In the genomic region with DNA sequence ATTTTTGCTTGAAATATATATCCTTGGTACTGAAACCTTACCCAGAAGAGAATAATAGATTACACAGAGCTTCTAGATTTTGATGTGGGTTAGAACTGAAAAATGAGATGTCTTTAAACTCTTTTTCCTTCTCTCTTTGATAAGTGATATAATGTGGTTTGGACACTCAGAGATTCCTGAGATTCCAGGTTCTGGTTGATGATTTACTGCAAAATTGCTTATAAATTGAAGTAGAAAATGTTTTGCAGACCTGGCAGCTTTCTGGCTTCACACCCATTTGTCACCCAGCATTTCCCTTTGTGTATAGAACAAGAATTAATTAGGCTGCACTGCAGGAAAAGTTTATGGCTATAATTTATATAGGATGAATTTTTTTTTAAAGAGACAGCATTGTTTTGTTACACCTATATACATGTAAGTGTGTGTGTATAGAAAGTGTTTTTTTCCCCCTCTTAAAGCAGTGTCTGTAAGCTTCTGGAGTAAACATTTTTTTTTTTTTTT, we compare ENCODE assay signal across 30 cellular contexts. TPM values are rescaled to one million over a fixed set of nuclear protein-coding genes. Genes with fewer than 3 reads are reported as not detected.
DNase-seq lines count a peak whose midpoint lies in the region; ATAC-seq, FAIRE-seq and TF ChIP-seq lines count a peak whose summit lies in the region.
"Had no signal": no experiment of that assay in that cellular context is flagged by ENCODE, and none has a peak within 500 bp of the region (broad histone marks: within the 10 kb centered on the region; RNA-seq: fewer than 3 reads in every experiment).

No MANE protein-coding gene starts in this region.

- ATAC-seq in A549 (no peak), GM23338 (no peak), GM21515 (IDR thresholded peaks at IDR 0.05; ENCODE audit: unreplicated experiment) (no peak)
- ATAC-seq: activated naive CD8-positive, alpha-beta T cell treated with anti-CD3 and anti-CD28 coated beads, Interleukin-2, amount 50 U/mL, for 24 hours; left ventricle myocardium superior; natural killer cell had no signal

- no peak for TF ChIP-seq RAD21 in A549 (conservative IDR thresholded peaks at IDR 0.05 in 1 of 2, IDR thresholded peaks at IDR 0.05 in 1 of 2)

- H2AFZ ChIP-seq in GM23338: no peak overlapping the region

- FAIRE-seq in A549 (lab: Jason Lieb, UNC): no peak
- FAIRE-seq: endothelial cell of umbilical vein, H1, small intestine had no signal

- no peak overlapping the region for H3K27ac ChIP-seq in A549
- H3K27ac ChIP-seq in GM23338 (ENCODE audit: low read depth): peak overlapping the region; percentile 23; the same call in 1 of the 2 replicates
- H3K27ac ChIP-seq: brain microvascular endothelial cell, C4-2B, RWPE1, stomach, tibial nerve, VCaP had no signal

- H3K9me3 Mint-ChIP-seq in GM23338: no peaks in the 10 kb centered on the region; the same call in 2 of the 3 replicates
- peaks cover 7% of the 10 kb centered on the region for H3K9me3 Mint-ChIP-seq in mesothelial cell of epicardium
- H3K9me3 Mint-ChIP-seq: activated CD4-positive, alpha-beta T cell treated with anti-CD3 and anti-CD28 coated beads, Interleukin-2, amount 10 ng/mL, durations not matched to agents 24 days and 14 days; activated naive CD8-positive, alpha-beta T cell treated with anti-CD3 and anti-CD28 coated beads, Interleukin-2, amount 50 U/mL, for 24 hours; natural killer cell had no signal

- H3K4me1 ChIP-seq in A549 (peaks cover 19% of the 10 kb centered on the region), GM23338 (ENCODE audit: insufficient read depth) (peaks cover 9% of the 10 kb centered on the region)

- no peaks in the 10 kb centered on the region for H3K9me3 ChIP-seq in A549
- H3K9me3 ChIP-seq: stomach, tibial nerve had no signal

- no peak for TF ChIP-seq POLR2A in A549 (IDR thresholded peaks at IDR 0.05; ENCODE audit: low read length)

- TF ChIP-seq CTCF in A549 (IDR thresholded peaks at IDR 0.05) (no peak), GM23338 (conservative IDR thresholded peaks at IDR 0.05; ENCODE audit: low read depth in 2 of 2) (no peak), mesothelial cell of epicardium (IDR thresholded peaks at IDR 0.05; ENCODE audit: unreplicated experiment) (no peak)

- H3K4me1 Mint-ChIP-seq in GM23338: peaks cover 19% of the 10 kb centered on the region
- peaks cover 32% of the 10 kb centered on the region for H3K4me1 Mint-ChIP-seq in mesothelial cell of epicardium

- H3K79me2 ChIP-seq in GM23338 (replicated peaks; ENCODE audit: insufficient read depth): peaks cover 20% of the 10 kb centered on the region

- H3K27me3 Mint-ChIP-seq in GM23338 (ENCODE audit: insufficient read depth, low read depth, poor library complexity): no peaks in the 10 kb centered on the region
- no peaks in the 10 kb centered on the region for H3K27me3 Mint-ChIP-seq in mesothelial cell of epicardium (ENCODE audit: low read depth)
- H3K27me3 Mint-ChIP-seq: activated CD4-positive, alpha-beta T cell treated with anti-CD3 and anti-CD28 coated beads, Interleukin-2, amount 10 ng/mL, durations not matched to agents 24 days and 14 days; activated naive CD8-positive, alpha-beta T cell treated with anti-CD3 and anti-CD28 coated beads, Interleukin-2, amount 50 U/mL, for 24 hours had no signal

- no peaks in the 10 kb centered on the region for H3K9me2 ChIP-seq in GM23338 (ENCODE audit: insufficient read depth)

- POLR2A ChIA-PET in A549 (lab: Yijun Ruan, JAX): interaction anchor here (1.9 kb wide), 1 partner anchor 24 kb away, joined by 4 read pairs; the partner anchor contains the start of gene AATF

- no peak overlapping the region for H3K4me3 ChIP-seq in A549
- no peak overlapping the region for H3K4me3 ChIP-seq in GM23338
- H3K4me3 ChIP-seq: stomach, tibial nerve had no signal

- no peak overlapping the region for H3K4me3 Mint-ChIP-seq in GM23338
- no peak overlapping the region for H3K4me3 Mint-ChIP-seq in mesothelial cell of epicardium
- H3K4me3 Mint-ChIP-seq: activated CD4-positive, alpha-beta T cell treated with anti-CD3 and anti-CD28 coated beads, Interleukin-2, amount 10 ng/mL, durations not matched to agents 24 days and 14 days; activated naive CD8-positive, alpha-beta T cell treated with anti-CD3 and anti-CD28 coated beads, Interleukin-2, amount 50 U/mL, for 24 hours; natural killer cell had no signal

- no peaks in the 10 kb centered on the region for H3K36me3 ChIP-seq in GM23338 (ENCODE audit: insufficient read depth)
- H3K36me3 ChIP-seq: brain microvascular endothelial cell had no signal

- no peaks in the 10 kb centered on the region for H3F3A ChIP-seq in GM23338 (replicated peaks; ENCODE audit: low read depth)

- H4K20me1 ChIP-seq in GM23338 (replicated peaks; ENCODE audit: insufficient read depth): peaks cover 11% of the 10 kb centered on the region

- H3K36me3 Mint-ChIP-seq in GM23338 (ENCODE audit: low read depth) (peaks cover 16% of the 10 kb centered on the region), mesothelial cell of epicardium (peaks cover 20% of the 10 kb centered on the region)

- no peak for DNase-seq in A549 (ENCODE audit: low read depth in 1 of 2, low spot score in 1 of 2)
- no peak for DNase-seq in GM23338 (ENCODE audit: low spot score)
- DNase-seq in amniotic epithelial cell (ENCODE audit: low read depth): peak; percentile 30
- no peak for DNase-seq in mesothelial cell of epicardium (ENCODE audit: low spot score in 2 of 2, unreplicated experiment in 2 of 2)
- DNase-seq in COR-L47 (lab: John Stamatoyannopoulos, UW): no peak
- no peak for DNase-seq in 8988T
- DNase-seq: activated CD4-positive, alpha-beta T cell treated with anti-CD3 and anti-CD28 coated beads, Interleukin-2, amount 10 ng/mL, durations not matched to agents 24 days and 14 days; activated naive CD8-positive, alpha-beta T cell treated with anti-CD3 and anti-CD28 coated beads, Interleukin-2, amount 50 U/mL, for 24 hours; activated T-cell treated with anti-CD3 and anti-CD28 coated beads, Interleukin-2, amount 50 U/mL, for 1 hour; brain microvascular endothelial cell; Calu3; DND-41; left ventricle myocardium superior; natural killer cell; NCI-H1092; NCI-H2029; NCI-H345; NCI-H774; retina; small intestine; stomach had no signal

- H3K4me2 ChIP-seq in A549 (peak overlapping the region; percentile 30), GM23338 (no peak overlapping the region)

- no peaks in the 10 kb centered on the region for H3K27me3 ChIP-seq in GM23338 (ENCODE audit: insufficient read depth)
- H3K27me3 ChIP-seq: brain microvascular endothelial cell, stomach, tibial nerve had no signal

- H3K27ac Mint-ChIP-seq in GM23338 (peak overlapping the region; percentile 14; the same call in 1 of the 2 replicates), mesothelial cell of epicardium (peak overlapping the region; percentile 6)
- H3K27ac Mint-ChIP-seq: activated CD4-positive, alpha-beta T cell treated with anti-CD3 and anti-CD28 coated beads, Interleukin-2, amount 10 ng/mL, durations not matched to agents 24 days and 14 days; activated naive CD8-positive, alpha-beta T cell treated with anti-CD3 and anti-CD28 coated beads, Interleukin-2, amount 50 U/mL, for 24 hours; natural killer cell had no signal

- CTCF ChIA-PET in A549 (lab: Yijun Ruan, JAX): interaction anchor here (0.9 to 1.0 kb wide), 4 partner anchors 10 to 343 kb away, joined by 3 to 4 read pairs (median 3); no protein-coding TSS in a partner anchor

- TF ChIP-seq EP300 in A549 (IDR thresholded peaks at IDR 0.05): no peak

TF ChIP-seq in A549, 52 proteins besides CTCF, POLR2A, EP300 and RAD21:
- TF ChIP-seq JUN (IDR thresholded peaks at IDR 0.05) (no peak), HOXA7 (CRISPR knock-in tag; IDR thresholded peaks at IDR 0.05) (no peak), BHLHE40 (IDR thresholded peaks at IDR 0.05; ENCODE audit: low read depth, low read length) (no peak), KDM1A (IDR thresholded peaks at IDR 0.05; ENCODE audit: low read depth) (no peak), MAZ (IDR thresholded peaks at IDR 0.05; ENCODE audit: borderline replicate concordance, low read depth, low read length) (no peak), CHD4 (IDR thresholded peaks at IDR 0.05; ENCODE audit: borderline replicate concordance) (no peak)

TF ChIP-seq in GM23338, 12 proteins besides CTCF, POLR2A, EP300 and RAD21:
- TF ChIP-seq POLR2AphosphoS5 (IDR thresholded peaks at IDR 0.05; ENCODE audit: low read depth) (no peak), CREB1 (CRISPR knock-in tag; IDR thresholded peaks at IDR 0.05; ENCODE audit: low read depth) (no peak), ETS1 (IDR thresholded peaks at IDR 0.05) (no peak), ZNF331 (CRISPR knock-in tag; IDR thresholded peaks at IDR 0.05; ENCODE audit: low read depth) (no peak), NANOG (IDR thresholded peaks at IDR 0.05; ENCODE audit: borderline replicate concordance) (no peak), EZH2 (IDR thresholded peaks at IDR 0.05; ENCODE audit: low read depth, unreplicated experiment) (no peak), EZH2phosphoT487 (IDR thresholded peaks at IDR 0.05; ENCODE audit: unreplicated experiment) (no peak)

RNA-seq across cellular contexts. Expression of gene AATF, which starts 23.5 kb away (rescaled TPM):
- polyA plus RNA-seq in A549 (2011; rRNA removed) (51.9 and 63.8 TPM in 2 replicates), A549 (2017; fragmentation: RNase III; extraction: RNeasy Plus Mini Kit Qiagen cat#74134 plus additional on column Dnase treatment) (120 to 124 TPM (median 120 TPM) in 3 replicates), GM23338 (2016; fragmentation: Nextera tagmentation; extraction: Ambion mirVana) (64.1 and 71.2 TPM in 2 replicates)
- 39.1 and 39.6 TPM in 2 replicates for polyA plus RNA-seq in A549 (2012; cell fraction: cytosol; rRNA removed)
- 36.4 and 63.6 TPM in 2 replicates for polyA plus RNA-seq in A549 (2012; cell fraction: nucleus; rRNA removed)
- 44.7 and 51.9 TPM in 2 replicates for polyA minus RNA-seq in A549 (2011; rRNA and poly(A)+ RNA removed)
- 40.2 and 53.7 TPM in 2 replicates for total RNA-seq in GM23338 (2014; rRNA removed; shearing (Covaris generic))
- 31.3 to 36.2 TPM (median 33.9 TPM) in 3 replicates for total RNA-seq in mesothelial cell of epicardium

RNA-seq across cellular contexts. Expression of gene LHX1, which starts 35.0 kb away (rescaled TPM):
- polyA plus RNA-seq in A549 (2011; rRNA removed) (0.53 and 0.61 TPM in 2 replicates), A549 (2017; fragmentation: RNase III; extraction: RNeasy Plus Mini Kit Qiagen cat#74134 plus additional on column Dnase treatment) (1.5 to 2.2 TPM (median 2.2 TPM) in 3 replicates), GM23338 (2016; fragmentation: Nextera tagmentation; extraction: Ambion mirVana) (0.74 and 1.1 TPM in 2 replicates)
- 0.95 and 0.96 TPM in 2 replicates for polyA plus RNA-seq in A549 (2012; cell fraction: cytosol; rRNA removed)
- polyA plus RNA-seq in A549 (2012; cell fraction: nucleus; rRNA removed): 1.4 and 2.1 TPM in 2 replicates
- 0.17 and 0.24 TPM in 2 replicates for polyA minus RNA-seq in A549 (2011; rRNA and poly(A)+ RNA removed)
- 0.52 and 0.58 TPM in 2 replicates for total RNA-seq in GM23338 (2014; rRNA removed; shearing (Covaris generic))
- not detected in 3 replicates for total RNA-seq in mesothelial cell of epicardium
- total RNA-seq: chondrocyte, endothelial cell of umbilical vein, left ventricle myocardium superior, natural killer cell, osteoblast, stomach, tibial nerve had no signal
- polyA plus RNA-seq: endothelial cell of umbilical vein, small intestine, stomach had no signal
